22 cellular contexts compared by ENCODE assay signal in genomic region chr20:47905628-47906487, GRCh38.
DNase-seq lines count a peak whose midpoint lies in the region; ATAC-seq, FAIRE-seq and TF ChIP-seq lines count a peak whose summit lies in the region.
"Had no signal": no experiment of that assay in that cellular context is flagged by ENCODE, and none has a peak within 500 bp of the region (broad histone marks: within the 10 kb centered on the region; RNA-seq: fewer than 3 reads in every experiment).

No MANE protein-coding gene starts in this region.

- no peak overlapping the region for H3K4me3 ChIP-seq in HepG2 (replicated peaks in 1 of 3; ENCODE audit: insufficient read depth in 1 of 3, low read depth in 2 of 3, low read length in 3 of 3)
- no peak overlapping the region for H3K4me3 ChIP-seq in right lobe of liver
- H3K4me3 ChIP-seq in mesenchymal stem cell (ENCODE audit: insufficient read depth in 1 of 2, low read depth in 1 of 2, low read length in 2 of 2): no peak overlapping the region

- H4K20me1 ChIP-seq in HepG2 (ENCODE audit: insufficient read depth, low read length): no peaks in the 10 kb centered on the region

- no peak overlapping the region for H2AFZ ChIP-seq in HepG2 (ENCODE audit: low read length)
- no peak overlapping the region for H2AFZ ChIP-seq in mesenchymal stem cell (ENCODE audit: low read depth, low read length)

- TF ChIP-seq CTCF in HepG2 (CRISPR knock-in tag; IDR thresholded peaks at IDR 0.05) (no peak), right lobe of liver (IDR thresholded peaks at IDR 0.05) (no peak)

- peaks cover 18% of the 10 kb centered on the region for H3K4me1 ChIP-seq in HepG2 (ENCODE audit: insufficient read depth, low read length)
- H3K4me1 ChIP-seq in right lobe of liver: no peaks in the 10 kb centered on the region
- H3K4me1 ChIP-seq in mesenchymal stem cell (ENCODE audit: control insufficient read depth, insufficient read depth, low read depth, low read length): no peaks in the 10 kb centered on the region
- H3K4me1 ChIP-seq: Caco-2 had no signal

- in situ Hi-C loops in HepG2 (cut with HindIII; ENCODE audit: extremely low pct_ligation_motif_present, low pct_unique_long_range_greater_than_20kb): no loop called here

- WGBS in HepG2 (ENCODE audit: low lambda C conversion rate): 54% methylated on average over 21 of the region's 21 CpGs
- 44% methylated on average over 4 of the region's 21 CpGs for WGBS in right lobe of liver (ENCODE audit: insufficient coverage, low coverage, low lambda C conversion rate, missing lambda C conversion rate)
- WGBS in mesenchymal stem cell: 89% methylated on average over 21 of the region's 21 CpGs

- FAIRE-seq in HepG2 (lab: Jason Lieb, UNC): no peak
- FAIRE-seq: GM12891, GM18507, H54 had no signal

- H3K9me3 ChIP-seq in HepG2 (ENCODE audit: low read length) (no peaks in the 10 kb centered on the region), right lobe of liver (no peaks in the 10 kb centered on the region), mesenchymal stem cell (ENCODE audit: control insufficient read depth, low read length) (no peaks in the 10 kb centered on the region)
- H3K9me3 ChIP-seq: Caco-2 had no signal

- H3K9ac ChIP-seq in HepG2 (ENCODE audit: insufficient read depth, low read depth, low read length) (no peak overlapping the region), mesenchymal stem cell (ENCODE audit: low read length) (no peak overlapping the region)
- H3K9ac ChIP-seq: KMS-11 had no signal

- H3K27me3 ChIP-seq in HepG2 (ENCODE audit: control insufficient read depth in 1 of 2, insufficient read depth in 2 of 2, low read length in 2 of 2): peaks cover 2 to 36% of the 10 kb centered on the region in 2 experiments; a peak in 3 of 5 replicates
- no peaks in the 10 kb centered on the region for H3K27me3 ChIP-seq in right lobe of liver
- peaks cover 27 to 45% of the 10 kb centered on the region in 2 experiments for H3K27me3 ChIP-seq in mesenchymal stem cell (ENCODE audit: control insufficient read depth in 1 of 2, insufficient read depth in 1 of 2, low read length in 2 of 2)

- ATAC-seq in HepG2 (no peak), right lobe of liver (no peak), HG02623 (IDR thresholded peaks at IDR 0.05; ENCODE audit: unreplicated experiment) (no peak)

- no peak overlapping the region for H3K23ac ChIP-seq in mesenchymal stem cell (ENCODE audit: low read length in 2 of 2)

- BruUV-seq in HepG2 (replicated peaks; lab: Mats Ljungman, UMichigan): no TSS peak

- TF ChIP-seq EP300 in HepG2 (IDR thresholded peaks at IDR 0.05; ENCODE audit: low read depth in 2 of 2, low read length in 2 of 2) (no peak), HepG2 (CRISPR knock-in tag; IDR thresholded peaks at IDR 0.05; ENCODE audit: borderline replicate concordance) (no peak)

- no peak for TF ChIP-seq RAD21 in HepG2 (CRISPR knock-in tag; IDR thresholded peaks at IDR 0.05)

- no peaks in the 10 kb centered on the region for H3K79me2 ChIP-seq in HepG2 (ENCODE audit: insufficient read depth, low read length)

- CTCF ChIA-PET in HepG2 (lab: Yijun Ruan, JAX; ENCODE audit: low intra/inter-chr PET ratio, low total read pairs): no interaction called here

- peak overlapping the region in 1 of 2 experiments; percentile 74 for H3K14ac ChIP-seq in mesenchymal stem cell (ENCODE audit: low read length in 2 of 2)

- H3K36me3 ChIP-seq in HepG2 (replicated peaks in 1 of 2; ENCODE audit: control insufficient read depth in 1 of 2, insufficient read depth in 2 of 2, low read length in 2 of 2) (no peaks in the 10 kb centered on the region), right lobe of liver (no peaks in the 10 kb centered on the region), mesenchymal stem cell (ENCODE audit: control insufficient read depth in 1 of 2, insufficient read depth in 2 of 2, low read depth in 1 of 2, low read length in 2 of 2) (no peaks in the 10 kb centered on the region)

- DNase-seq in HepG2 (ENCODE audit: low spot score): no peak
- DNase-seq in right lobe of liver: no peak
- peak; percentile 55 for DNase-seq in NCI-H82 treated with DMSO at 0.1 percent for 48 hours (lab: John Stamatoyannopoulos, UW; ENCODE audit: unreplicated experiment)
- DNase-seq in mesenchymal stem cell: no peak
- DNase-seq in amygdala (lab: John Stamatoyannopoulos, UW): no peak
- no peak for DNase-seq in NCI-H510A (lab: John Stamatoyannopoulos, UW)
- DNase-seq: CD4-positive, alpha-beta T cell; DMS153; EL; HFFc6; MV-4-11; NCI-H1417 treated with DMSO at 0.1 percent for 48 hours; NCI-H2029; OCI-M1; SIG-M5; T-helper 1 cell had no signal

- TF ChIP-seq POLR2A in HepG2 (IDR thresholded peaks at IDR 0.05; ENCODE audit: insufficient read depth in 1 of 2, low read depth in 2 of 2, low read length in 2 of 2): no peak
- TF ChIP-seq POLR2A in right lobe of liver (IDR thresholded peaks at IDR 0.05): no peak

- H4K91ac ChIP-seq in mesenchymal stem cell (ENCODE audit: low read length): peak overlapping the region; percentile 61

- H4K8ac ChIP-seq in mesenchymal stem cell (ENCODE audit: low read length): no peak overlapping the region

- no peak overlapping the region for H3K27ac ChIP-seq in HepG2 (ENCODE audit: extremely low read length, insufficient read depth, low read length)
- no peak overlapping the region for H3K27ac ChIP-seq in right lobe of liver
- H3K27ac ChIP-seq in mesenchymal stem cell (ENCODE audit: low read length, poor library complexity, severe bottlenecking): no peak overlapping the region
- H3K27ac ChIP-seq: KMS-11 had no signal

- no peak overlapping the region for H3K4ac ChIP-seq in mesenchymal stem cell (ENCODE audit: low read depth in 1 of 2, low read length in 2 of 2)

- H2BK12ac ChIP-seq in mesenchymal stem cell (ENCODE audit: low read length in 2 of 2): no peak overlapping the region

- H2BK120ac ChIP-seq in mesenchymal stem cell (ENCODE audit: low read depth, low read length): no peak overlapping the region

- no peaks in the 10 kb centered on the region for H3K79me1 ChIP-seq in mesenchymal stem cell (replicated peaks; ENCODE audit: low read length, poor library complexity, severe bottlenecking)

- no peak overlapping the region for H2BK5ac ChIP-seq in mesenchymal stem cell (ENCODE audit: low read depth, low read length, poor library complexity, severe bottlenecking)

- H3K18ac ChIP-seq in mesenchymal stem cell (ENCODE audit: low read depth in 1 of 2, low read length in 2 of 2): peak overlapping the region in 1 of 2 experiments; percentile 46

- POLR2A ChIA-PET in HepG2 (lab: Yijun Ruan, JAX): no interaction called here

- intact Hi-C loops in HepG2 (cut with micrococcal nuclease; ENCODE audit: unreplicated experiment): no loop called here
- intact Hi-C loops in right lobe of liver (cut with DNase I): no loop called here

- no peak overlapping the region for H2BK15ac ChIP-seq in mesenchymal stem cell (ENCODE audit: low read depth, poor library complexity, severe bottlenecking)

- no peak overlapping the region for H3K4me2 ChIP-seq in HepG2 (ENCODE audit: low read depth, low read length)
- no peak overlapping the region for H3K4me2 ChIP-seq in mesenchymal stem cell (ENCODE audit: low read length, poor library complexity, severe bottlenecking)
- H3K4me2 ChIP-seq: KMS-11 had no signal

- H2AK5ac ChIP-seq in mesenchymal stem cell (ENCODE audit: low read length, severe bottlenecking): no peak overlapping the region

TF ChIP-seq in HepG2, 621 proteins besides CTCF, POLR2A, EP300 and RAD21:
- TF ChIP-seq RORA (CRISPR knock-in tag; IDR thresholded peaks at IDR 0.05) (no peak), MYC (CRISPR knock-in tag; IDR thresholded peaks at IDR 0.05; ENCODE audit: borderline replicate concordance) (0 out of 2 replicates have a peak, but pooled peaks have one; percentile 11), ZNF18 (CRISPR knock-in tag; IDR thresholded peaks at IDR 0.05; ENCODE audit: insufficient replicate concordance) (no peak), ZNF768 (CRISPR knock-in tag; IDR thresholded peaks at IDR 0.05) (peak; percentile 54), ZNF703 (CRISPR knock-in tag; IDR thresholded peaks at IDR 0.05; ENCODE audit: borderline replicate concordance) (no peak), DRAP1 (CRISPR knock-in tag; IDR thresholded peaks at IDR 0.05) (no peak), ZFP37 (CRISPR knock-in tag; IDR thresholded peaks at IDR 0.05; ENCODE audit: borderline replicate concordance) (no peak), TAF15 (IDR thresholded peaks at IDR 0.05; ENCODE audit: low read depth, low read length, poor library complexity, severe bottlenecking) (no peak), FOXC1 (CRISPR knock-in tag; IDR thresholded peaks at IDR 0.05; ENCODE audit: borderline replicate concordance) (no peak)
